ENCODE assay signal across 1 cellular context in the genomic region with DNA sequence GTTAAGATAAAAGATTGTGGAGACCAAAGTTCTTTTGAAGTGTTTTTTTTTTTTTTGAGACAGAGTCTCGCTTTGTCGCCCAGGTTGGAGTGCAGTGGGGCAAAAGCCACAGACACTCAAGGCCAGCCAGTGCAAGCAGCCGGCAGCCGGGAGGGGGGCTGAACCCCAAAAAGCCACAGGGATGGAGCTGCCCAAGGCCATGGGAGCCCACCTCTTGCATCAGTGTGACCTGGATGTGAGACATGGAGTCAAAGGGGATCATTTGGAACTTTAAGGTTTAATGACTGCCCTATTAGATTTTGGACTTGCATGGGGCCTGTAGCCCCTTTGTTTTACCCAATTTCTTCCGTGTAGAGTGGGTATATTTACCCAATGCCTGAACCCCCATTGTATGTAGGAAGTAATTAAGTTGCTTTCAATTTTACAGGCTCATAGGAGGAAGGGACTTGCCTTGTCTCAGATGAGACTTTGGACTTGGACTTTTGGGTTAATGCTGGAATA.
A peak's percentile ranks its signal among the peaks of the same experiment; 100 is the strongest.
TF ChIP-seq lines count a peak whose summit lies in the region.
"Not testable (repeated sequence)": the region's sequence is repeated elsewhere in the genome, so short reads cannot be mapped to it uniquely, and the experiment has no call there.

No MANE protein-coding gene starts in this region.

TF ChIP-seq in HepG2, 621 proteins besides CTCF, POLR2A, EP300 and RAD21 (continued from another document and continues in another):
- TF ChIP-seq JUN (CRISPR knock-in tag; IDR thresholded peaks at IDR 0.05) (0 out of 2 replicates have a peak, but pooled peaks have one; percentile 35), HMG20A (CRISPR knock-in tag; IDR thresholded peaks at IDR 0.05; ENCODE audit: borderline replicate concordance) (peak; percentile 62; the same call in 1 of the 2 replicates), CREB1 (CRISPR knock-in tag; IDR thresholded peaks at IDR 0.05) (0 out of 2 replicates have a peak, but pooled peaks have one; percentile 42), ZBTB20 (CRISPR knock-in tag; IDR thresholded peaks at IDR 0.05; ENCODE audit: borderline replicate concordance, low read depth) (peak; percentile 34; the same call in 1 of the 2 replicates), ZNF768 (CRISPR knock-in tag; IDR thresholded peaks at IDR 0.05) (peak; percentile 20; the same call in 1 of the 2 replicates), FOXA1 (CRISPR knock-in tag; IDR thresholded peaks at IDR 0.05) (peak; percentile 22), ZBTB21 (CRISPR knock-in tag; IDR thresholded peaks at IDR 0.05) (peak; percentile 22; the same call in 1 of the 2 replicates), HOXA3 (CRISPR knock-in tag; IDR thresholded peaks at IDR 0.05) (peak; percentile 53; the same call in 1 of the 2 replicates), ZBTB3 (CRISPR knock-in tag; IDR thresholded peaks at IDR 0.05; ENCODE audit: borderline replicate concordance, low read depth) (peak; percentile 88; the same call in 1 of the 2 replicates), ATF1 (CRISPR knock-in tag; IDR thresholded peaks at IDR 0.05) (peak; percentile 12; the same call in 1 of the 2 replicates), SOX5 (CRISPR knock-in tag; IDR thresholded peaks at IDR 0.05; ENCODE audit: borderline replicate concordance) (peak; percentile 52), NR2F2 (IDR thresholded peaks at IDR 0.05; ENCODE audit: borderline replicate concordance, low read depth) (peak; percentile 44; the same call in 1 of the 2 replicates), ZMYM4 (CRISPR knock-in tag; IDR thresholded peaks at IDR 0.05) (0 out of 2 replicates have a peak, but pooled peaks have one; percentile 26), XRCC5 (optimal IDR thresholded peaks at IDR 0.05; ENCODE audit: low read length) (peak; percentile 12), CREM (IDR thresholded peaks at IDR 0.05) (peak; percentile 67), SMAD3 (CRISPR knock-in tag; IDR thresholded peaks at IDR 0.05) (peak; percentile 68; the same call in 1 of the 2 replicates), ZNF772 (CRISPR knock-in tag; IDR thresholded peaks at IDR 0.05) (peak; percentile 51; the same call in 1 of the 2 replicates), ZNF124 (CRISPR knock-in tag; IDR thresholded peaks at IDR 0.05) (peak; percentile 31; the same call in 1 of the 2 replicates), ARID2 (CRISPR knock-in tag; IDR thresholded peaks at IDR 0.05; ENCODE audit: borderline replicate concordance) (peak; percentile 83; the same call in 1 of the 2 replicates), HIVEP1 (CRISPR knock-in tag; IDR thresholded peaks at IDR 0.05) (0 out of 2 replicates have a peak, but pooled peaks have one; percentile 37), ZNF121 (CRISPR knock-in tag; IDR thresholded peaks at IDR 0.05) (peak; percentile 26; the same call in 1 of the 2 replicates), ISL2 (CRISPR knock-in tag; IDR thresholded peaks at IDR 0.05) (peak; percentile 53), LCORL (IDR thresholded peaks at IDR 0.05) (peak; percentile 63; the same call in 1 of the 2 replicates), LCORL (CRISPR knock-in tag; IDR thresholded peaks at IDR 0.05) (peak; percentile 88), SALL1 (CRISPR knock-in tag; IDR thresholded peaks at IDR 0.05) (peak; percentile 85), GTF3A (CRISPR knock-in tag; conservative IDR thresholded peaks at IDR 0.05) (0 out of 2 replicates have a peak, but pooled peaks have one; percentile 38), HNF4A (CRISPR knock-in tag; IDR thresholded peaks at IDR 0.05) (peak; percentile 76; the same call in 1 of the 2 replicates), RXRA (CRISPR knock-in tag; IDR thresholded peaks at IDR 0.05) (peak; percentile 96), HNF4G (IDR thresholded peaks at IDR 0.05; ENCODE audit: borderline replicate concordance, low read depth, low read length) (peak; percentile 55), HNF4G (CRISPR knock-in tag; IDR thresholded peaks at IDR 0.05; ENCODE audit: borderline replicate concordance, low read depth) (peak; percentile 68; the same call in 1 of the 2 replicates)
- not testable (repeated sequence) for TF ChIP-seq CREB1 (IDR thresholded peaks at IDR 0.05); FOXA1 (IDR thresholded peaks at IDR 0.05); CREM (CRISPR knock-in tag; IDR thresholded peaks at IDR 0.05)
- TF ChIP-seq, protein P1, sequence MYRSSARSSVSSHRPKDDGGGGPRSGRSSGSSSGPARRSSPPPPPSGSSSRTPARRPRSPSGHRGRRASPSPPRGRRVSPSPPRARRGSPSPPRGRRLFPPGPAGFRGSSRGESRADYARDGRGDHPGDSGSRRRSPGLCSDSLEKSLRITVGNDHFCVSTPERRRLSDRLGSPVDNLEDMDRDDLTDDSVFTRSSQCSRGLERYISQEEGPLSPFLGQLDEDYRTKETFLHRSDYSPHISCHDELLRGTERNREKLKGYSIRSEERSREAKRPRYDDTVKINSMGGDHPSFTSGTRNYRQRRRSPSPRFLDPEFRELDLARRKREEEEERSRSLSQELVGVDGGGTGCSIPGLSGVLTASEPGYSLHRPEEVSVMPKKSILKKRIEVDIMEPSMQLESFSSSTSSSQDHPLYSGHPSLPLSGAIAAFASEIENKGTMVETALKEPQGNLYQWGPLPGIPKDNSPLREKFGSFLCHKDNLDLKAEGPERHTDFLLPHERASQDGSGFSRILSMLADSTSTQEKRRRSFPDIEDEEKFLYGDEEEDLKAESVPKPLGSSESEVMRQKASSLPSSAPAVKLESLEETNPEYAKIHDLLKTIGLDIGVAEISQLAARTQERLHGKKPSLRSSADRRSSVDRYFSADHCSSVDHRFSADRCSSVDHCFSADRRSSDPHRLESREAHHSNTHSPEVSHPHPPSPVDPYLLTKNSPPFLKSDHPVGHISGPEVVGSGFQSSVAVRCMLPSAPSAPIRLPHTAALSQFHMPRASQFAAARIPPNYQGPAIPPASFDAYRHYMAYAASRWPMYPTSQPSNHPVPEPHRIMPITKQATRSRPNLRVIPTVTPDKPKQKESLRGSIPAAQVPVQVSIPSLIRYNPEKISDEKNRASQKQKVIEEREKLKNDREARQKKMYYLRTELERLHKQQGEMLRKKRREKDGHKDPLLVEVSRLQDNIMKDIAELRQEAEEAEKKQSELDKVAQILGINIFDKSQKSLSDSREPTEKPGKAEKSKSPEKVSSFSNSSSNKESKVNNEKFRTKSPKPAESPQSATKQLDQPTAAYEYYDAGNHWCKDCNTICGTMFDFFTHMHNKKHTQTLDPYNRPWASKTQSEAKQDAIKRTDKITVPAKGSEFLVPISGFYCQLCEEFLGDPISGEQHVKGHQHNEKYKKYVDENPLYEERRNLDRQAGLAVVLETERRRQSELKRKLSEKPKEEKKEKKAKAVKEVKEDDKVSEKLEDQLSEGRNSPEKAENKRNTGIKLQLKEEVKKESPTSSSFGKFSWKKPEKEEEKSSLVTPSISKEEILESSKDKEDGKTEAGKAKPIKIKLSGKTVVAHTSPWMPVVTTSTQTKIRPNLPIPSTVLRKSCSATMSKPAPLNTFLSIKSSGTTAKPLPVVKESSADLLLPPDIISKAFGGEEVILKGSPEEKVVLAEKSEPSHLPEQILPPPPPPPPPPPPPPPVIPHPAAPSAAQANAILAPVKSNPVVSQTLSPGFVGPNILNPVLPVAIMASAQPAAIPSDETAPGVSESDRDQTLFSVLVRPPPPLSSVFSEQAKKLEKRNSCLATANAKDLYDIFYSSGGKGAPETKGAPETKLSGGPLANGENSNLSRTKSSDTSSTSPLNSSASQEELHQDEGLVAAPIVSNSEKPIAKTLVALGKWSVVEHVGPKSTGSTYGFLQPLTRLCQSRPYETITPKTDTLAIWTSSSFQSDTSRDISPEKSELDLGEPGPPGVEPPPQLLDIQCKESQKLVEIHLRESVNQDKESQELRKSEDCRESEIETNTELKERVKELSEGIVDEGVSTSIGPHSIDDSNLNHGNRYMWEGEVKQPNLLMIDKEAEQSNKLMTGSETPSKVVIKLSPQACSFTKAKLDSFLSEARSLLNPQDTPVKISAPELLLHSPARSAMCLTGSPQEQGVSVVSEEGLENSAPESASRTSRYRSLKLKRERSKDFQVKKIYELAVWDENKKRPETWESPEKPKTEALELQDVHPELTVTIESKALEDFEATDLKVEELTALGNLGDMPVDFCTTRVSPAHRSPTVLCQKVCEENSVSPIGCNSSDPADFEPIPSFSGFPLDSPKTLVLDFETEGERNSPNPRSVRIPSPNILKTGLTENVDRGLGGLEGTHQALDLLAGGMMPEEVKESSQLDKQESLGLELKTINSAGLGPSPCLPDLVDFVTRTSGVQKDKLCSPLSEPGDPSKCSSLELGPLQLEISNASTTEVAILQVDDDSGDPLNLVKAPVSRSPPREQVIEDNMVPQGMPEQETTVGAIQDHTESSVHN (CRISPR knock-in tag; IDR thresholded peaks at IDR 0.05) = 0 out of 2 replicates have a peak, but pooled peaks have one; percentile 38
- TF ChIP-seq, protein P2, sequence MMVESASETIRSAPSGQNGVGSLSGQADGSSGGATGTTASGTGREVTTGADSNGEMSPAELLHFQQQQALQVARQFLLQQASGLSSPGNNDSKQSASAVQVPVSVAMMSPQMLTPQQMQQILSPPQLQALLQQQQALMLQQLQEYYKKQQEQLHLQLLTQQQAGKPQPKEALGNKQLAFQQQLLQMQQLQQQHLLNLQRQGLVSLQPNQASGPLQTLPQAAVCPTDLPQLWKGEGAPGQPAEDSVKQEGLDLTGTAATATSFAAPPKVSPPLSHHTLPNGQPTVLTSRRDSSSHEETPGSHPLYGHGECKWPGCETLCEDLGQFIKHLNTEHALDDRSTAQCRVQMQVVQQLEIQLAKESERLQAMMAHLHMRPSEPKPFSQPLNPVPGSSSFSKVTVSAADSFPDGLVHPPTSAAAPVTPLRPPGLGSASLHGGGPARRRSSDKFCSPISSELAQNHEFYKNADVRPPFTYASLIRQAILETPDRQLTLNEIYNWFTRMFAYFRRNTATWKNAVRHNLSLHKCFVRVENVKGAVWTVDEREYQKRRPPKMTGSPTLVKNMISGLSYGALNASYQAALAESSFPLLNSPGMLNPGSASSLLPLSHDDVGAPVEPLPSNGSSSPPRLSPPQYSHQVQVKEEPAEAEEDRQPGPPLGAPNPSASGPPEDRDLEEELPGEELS (CRISPR knock-in tag; IDR thresholded peaks at IDR 0.05) = peak; percentile 22; the same call in 1 of the 2 replicates
- TF ChIP-seq, protein P3, sequence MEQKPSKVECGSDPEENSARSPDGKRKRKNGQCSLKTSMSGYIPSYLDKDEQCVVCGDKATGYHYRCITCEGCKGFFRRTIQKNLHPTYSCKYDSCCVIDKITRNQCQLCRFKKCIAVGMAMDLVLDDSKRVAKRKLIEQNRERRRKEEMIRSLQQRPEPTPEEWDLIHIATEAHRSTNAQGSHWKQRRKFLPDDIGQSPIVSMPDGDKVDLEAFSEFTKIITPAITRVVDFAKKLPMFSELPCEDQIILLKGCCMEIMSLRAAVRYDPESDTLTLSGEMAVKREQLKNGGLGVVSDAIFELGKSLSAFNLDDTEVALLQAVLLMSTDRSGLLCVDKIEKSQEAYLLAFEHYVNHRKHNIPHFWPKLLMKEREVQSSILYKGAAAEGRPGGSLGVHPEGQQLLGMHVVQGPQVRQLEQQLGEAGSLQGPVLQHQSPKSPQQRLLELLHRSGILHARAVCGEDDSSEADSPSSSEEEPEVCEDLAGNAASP (CRISPR knock-in tag; IDR thresholded peaks at IDR 0.05; ENCODE audit: borderline replicate concordance) = 0 out of 2 replicates have a peak, but pooled peaks have one; percentile 36
- TF ChIP-seq, protein P4, sequence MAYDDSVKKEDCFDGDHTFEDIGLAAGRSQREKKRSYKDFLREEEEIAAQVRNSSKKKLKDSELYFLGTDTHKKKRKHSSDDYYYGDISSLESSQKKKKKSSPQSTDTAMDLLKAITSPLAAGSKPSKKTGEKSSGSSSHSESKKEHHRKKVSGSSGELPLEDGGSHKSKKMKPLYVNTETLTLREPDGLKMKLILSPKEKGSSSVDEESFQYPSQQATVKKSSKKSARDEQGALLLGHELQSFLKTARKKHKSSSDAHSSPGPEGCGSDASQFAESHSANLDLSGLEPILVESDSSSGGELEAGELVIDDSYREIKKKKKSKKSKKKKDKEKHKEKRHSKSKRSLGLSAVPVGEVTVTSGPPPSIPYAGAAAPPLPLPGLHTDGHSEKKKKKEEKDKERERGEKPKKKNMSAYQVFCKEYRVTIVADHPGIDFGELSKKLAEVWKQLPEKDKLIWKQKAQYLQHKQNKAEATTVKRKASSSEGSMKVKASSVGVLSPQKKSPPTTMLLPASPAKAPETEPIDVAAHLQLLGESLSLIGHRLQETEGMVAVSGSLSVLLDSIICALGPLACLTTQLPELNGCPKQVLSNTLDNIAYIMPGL (CRISPR knock-in tag; IDR thresholded peaks at IDR 0.05; ENCODE audit: borderline replicate concordance in 1 of 2, low read depth in 1 of 2) = 0 out of 4 replicates have a peak, but pooled peaks of 1 of the 2 experiments have one; percentile 26
- TF ChIP-seq, protein P5, sequence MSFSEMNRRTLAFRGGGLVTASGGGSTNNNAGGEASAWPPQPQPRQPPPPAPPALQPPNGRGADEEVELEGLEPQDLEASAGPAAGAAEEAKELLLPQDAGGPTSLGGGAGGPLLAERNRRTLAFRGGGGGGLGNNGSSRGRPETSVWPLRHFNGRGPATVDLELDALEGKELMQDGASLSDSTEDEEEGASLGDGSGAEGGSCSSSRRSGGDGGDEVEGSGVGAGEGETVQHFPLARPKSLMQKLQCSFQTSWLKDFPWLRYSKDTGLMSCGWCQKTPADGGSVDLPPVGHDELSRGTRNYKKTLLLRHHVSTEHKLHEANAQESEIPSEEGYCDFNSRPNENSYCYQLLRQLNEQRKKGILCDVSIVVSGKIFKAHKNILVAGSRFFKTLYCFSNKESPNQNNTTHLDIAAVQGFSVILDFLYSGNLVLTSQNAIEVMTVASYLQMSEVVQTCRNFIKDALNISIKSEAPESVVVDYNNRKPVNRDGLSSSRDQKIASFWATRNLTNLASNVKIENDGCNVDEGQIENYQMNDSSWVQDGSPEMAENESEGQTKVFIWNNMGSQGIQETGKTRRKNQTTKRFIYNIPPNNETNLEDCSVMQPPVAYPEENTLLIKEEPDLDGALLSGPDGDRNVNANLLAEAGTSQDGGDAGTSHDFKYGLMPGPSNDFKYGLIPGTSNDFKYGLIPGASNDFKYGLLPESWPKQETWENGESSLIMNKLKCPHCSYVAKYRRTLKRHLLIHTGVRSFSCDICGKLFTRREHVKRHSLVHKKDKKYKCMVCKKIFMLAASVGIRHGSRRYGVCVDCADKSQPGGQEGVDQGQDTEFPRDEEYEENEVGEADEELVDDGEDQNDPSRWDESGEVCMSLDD (CRISPR knock-in tag; IDR thresholded peaks at IDR 0.05; ENCODE audit: borderline replicate concordance) = peak; percentile 100
- TF ChIP-seq, protein P6, sequence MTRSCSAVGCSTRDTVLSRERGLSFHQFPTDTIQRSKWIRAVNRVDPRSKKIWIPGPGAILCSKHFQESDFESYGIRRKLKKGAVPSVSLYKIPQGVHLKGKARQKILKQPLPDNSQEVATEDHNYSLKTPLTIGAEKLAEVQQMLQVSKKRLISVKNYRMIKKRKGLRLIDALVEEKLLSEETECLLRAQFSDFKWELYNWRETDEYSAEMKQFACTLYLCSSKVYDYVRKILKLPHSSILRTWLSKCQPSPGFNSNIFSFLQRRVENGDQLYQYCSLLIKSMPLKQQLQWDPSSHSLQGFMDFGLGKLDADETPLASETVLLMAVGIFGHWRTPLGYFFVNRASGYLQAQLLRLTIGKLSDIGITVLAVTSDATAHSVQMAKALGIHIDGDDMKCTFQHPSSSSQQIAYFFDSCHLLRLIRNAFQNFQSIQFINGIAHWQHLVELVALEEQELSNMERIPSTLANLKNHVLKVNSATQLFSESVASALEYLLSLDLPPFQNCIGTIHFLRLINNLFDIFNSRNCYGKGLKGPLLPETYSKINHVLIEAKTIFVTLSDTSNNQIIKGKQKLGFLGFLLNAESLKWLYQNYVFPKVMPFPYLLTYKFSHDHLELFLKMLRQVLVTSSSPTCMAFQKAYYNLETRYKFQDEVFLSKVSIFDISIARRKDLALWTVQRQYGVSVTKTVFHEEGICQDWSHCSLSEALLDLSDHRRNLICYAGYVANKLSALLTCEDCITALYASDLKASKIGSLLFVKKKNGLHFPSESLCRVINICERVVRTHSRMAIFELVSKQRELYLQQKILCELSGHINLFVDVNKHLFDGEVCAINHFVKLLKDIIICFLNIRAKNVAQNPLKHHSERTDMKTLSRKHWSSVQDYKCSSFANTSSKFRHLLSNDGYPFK (CRISPR knock-in tag; IDR thresholded peaks at IDR 0.05; ENCODE audit: borderline replicate concordance) = 0 out of 2 replicates have a peak, but pooled peaks have one; percentile 56
